11 cellular contexts compared by ENCODE assay signal in genomic region chr2:15974565-15975260, GRCh38. TPM values are rescaled to one million over a fixed set of nuclear protein-coding genes. Genes with fewer than 3 reads are reported as not detected.
"Had no signal": no experiment of that assay in that cellular context is flagged by ENCODE, and none has a peak within 500 bp of the region (broad histone marks: within the 10 kb centered on the region; RNA-seq: fewer than 3 reads in every experiment).

No MANE protein-coding gene starts in this region.

- H3K27ac Mint-ChIP-seq: HFFc6 had no signal

- ATAC-seq: HCT116, K562 had no signal

- H3K9ac ChIP-seq: GM23248 had no signal

- FAIRE-seq: H54, HTR-8/SVneo, K562 had no signal

- DNase-seq: GM23248, GOT3, HFFc6, IMR-90, KG1 had no signal

- H3K9me3 ChIP-seq: HAP-1 had no signal

- H3K27ac ChIP-seq: GM23248 had no signal

- H3K36me3 ChIP-seq: HAP-1 had no signal

- H3K4me3 Mint-ChIP-seq: HFFc6 had no signal

- H3K4me3 ChIP-seq: GM23248, HAP-1, K562 had no signal

- H2AFZ ChIP-seq: GM23248 had no signal

RNA-seq across cellular contexts. Expression of gene MYCN, which starts 34.4 kb away (rescaled TPM):
- total RNA-seq: GM23248, HFFc6, HT-29, IMR-90, K562 had no signal
- polyA plus RNA-seq: GM23248, IMR-90, K562 had no signal
